Comparison of ENCODE assay signal across 1 cellular context in the genomic region with DNA sequence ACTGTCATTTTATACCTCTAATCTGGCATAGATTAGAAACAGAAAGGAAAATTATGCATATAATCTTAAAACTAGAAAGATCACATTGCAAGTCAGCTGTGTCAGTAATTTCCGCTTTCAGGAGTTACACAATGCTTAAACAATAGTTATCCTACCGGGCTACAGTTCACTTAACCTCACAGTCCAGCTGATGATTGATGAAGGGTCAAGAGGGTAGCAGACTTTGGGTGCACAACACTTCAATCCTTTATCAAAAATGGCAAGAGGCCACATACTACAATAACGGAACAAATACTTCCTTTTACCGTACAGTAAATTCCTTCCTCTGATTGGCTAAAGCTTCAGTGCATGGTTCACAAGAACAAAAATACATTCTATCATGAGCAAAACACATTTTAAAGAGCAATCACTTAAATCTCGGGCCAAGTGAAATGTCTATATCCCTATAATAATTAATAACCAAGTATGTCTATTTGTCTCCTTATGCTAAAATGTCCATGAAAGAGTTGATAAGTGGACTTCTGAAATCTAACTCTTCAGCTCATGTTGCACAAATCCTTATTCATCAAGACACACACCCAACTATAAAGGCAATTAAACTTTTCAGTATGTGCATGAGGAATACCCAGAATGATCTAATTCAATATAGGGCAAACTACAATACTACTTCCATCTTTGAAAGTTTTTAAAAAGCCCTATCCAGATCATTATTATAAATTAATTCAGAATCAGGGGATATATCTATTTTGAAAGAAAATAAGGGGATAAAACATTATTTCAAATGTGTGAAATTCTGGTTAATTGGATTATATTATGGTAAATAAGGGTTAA.
TF ChIP-seq lines count a peak whose summit lies in the region.

No MANE protein-coding gene starts in this region.

TF ChIP-seq in HepG2, 621 proteins besides CTCF, POLR2A, EP300 and RAD21 (continued from another document and continues in another):
- no peak for TF ChIP-seq ZNF672 (CRISPR knock-in tag; IDR thresholded peaks at IDR 0.05)
- TF ChIP-seq, protein P1, sequence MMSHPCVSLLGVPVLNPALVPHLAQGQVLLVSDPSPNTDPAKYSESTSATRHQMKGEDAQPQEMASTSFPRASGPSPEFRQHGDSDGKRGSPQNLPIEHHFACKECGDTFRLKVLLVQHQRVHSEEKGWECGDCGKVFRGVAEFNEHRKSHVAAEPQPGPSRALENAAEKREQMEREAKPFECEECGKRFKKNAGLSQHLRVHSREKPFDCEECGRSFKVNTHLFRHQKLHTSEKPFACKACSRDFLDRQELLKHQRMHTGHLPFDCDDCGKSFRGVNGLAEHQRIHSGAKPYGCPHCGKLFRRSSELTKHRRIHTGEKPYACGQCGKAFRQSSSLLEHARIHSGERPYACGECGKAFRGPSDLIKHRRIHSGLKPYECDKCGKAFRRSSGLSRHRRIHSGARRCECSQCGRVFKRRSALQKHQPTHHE (CRISPR knock-in tag; IDR thresholded peaks at IDR 0.05; ENCODE audit: borderline replicate concordance): no peak
- no peak for TF ChIP-seq FLYWCH1 (CRISPR knock-in tag; IDR thresholded peaks at IDR 0.05)
- TF ChIP-seq NFE2L2 (IDR thresholded peaks at IDR 0.05; ENCODE audit: low read length): no peak
- TF ChIP-seq ZNF44 (CRISPR knock-in tag; IDR thresholded peaks at IDR 0.05): no peak
- TF ChIP-seq PHF20 (CRISPR knock-in tag; IDR thresholded peaks at IDR 0.05): no peak
- no peak for TF ChIP-seq NR3C1 (CRISPR knock-in tag; IDR thresholded peaks at IDR 0.05)
- no peak for TF ChIP-seq MLLT10 (CRISPR knock-in tag; IDR thresholded peaks at IDR 0.05)
- TF ChIP-seq KLF9 (CRISPR knock-in tag; IDR thresholded peaks at IDR 0.05; ENCODE audit: low read depth): no peak
- TF ChIP-seq ZBTB1 (CRISPR knock-in tag; IDR thresholded peaks at IDR 0.05; ENCODE audit: borderline replicate concordance): no peak
- TF ChIP-seq ZNF343 (CRISPR knock-in tag; IDR thresholded peaks at IDR 0.05): no peak
- no peak for TF ChIP-seq ZBTB42 (CRISPR knock-in tag; IDR thresholded peaks at IDR 0.05)
- TF ChIP-seq ZNF256 (CRISPR knock-in tag; conservative IDR thresholded peaks at IDR 0.05): no peak
- no peak for TF ChIP-seq ZNF496 (CRISPR knock-in tag; IDR thresholded peaks at IDR 0.05; ENCODE audit: insufficient replicate concordance)
- no peak for TF ChIP-seq MAZ (IDR thresholded peaks at IDR 0.05; ENCODE audit: borderline replicate concordance, low read depth, low read length)
- no peak for TF ChIP-seq MAZ (CRISPR knock-in tag; IDR thresholded peaks at IDR 0.05; ENCODE audit: low read depth)
- TF ChIP-seq ZNF547 (CRISPR knock-in tag; IDR thresholded peaks at IDR 0.05): no peak
- no peak for TF ChIP-seq ZNF703 (CRISPR knock-in tag; IDR thresholded peaks at IDR 0.05; ENCODE audit: borderline replicate concordance)
- TF ChIP-seq ZNF577 (CRISPR knock-in tag; IDR thresholded peaks at IDR 0.05; ENCODE audit: borderline replicate concordance, low read depth): no peak
- TF ChIP-seq NFKB2 (CRISPR knock-in tag; IDR thresholded peaks at IDR 0.05; ENCODE audit: borderline replicate concordance): no peak
- TF ChIP-seq ZBTB3 (CRISPR knock-in tag; IDR thresholded peaks at IDR 0.05; ENCODE audit: borderline replicate concordance, low read depth): no peak
- TF ChIP-seq SNAI1 (CRISPR knock-in tag; IDR thresholded peaks at IDR 0.05; ENCODE audit: borderline replicate concordance): no peak
- no peak; the same call in 1 of the 2 replicates for TF ChIP-seq MBD4 (IDR thresholded peaks at IDR 0.05; ENCODE audit: borderline replicate concordance, low read length)
- peak; percentile 91 for TF ChIP-seq SIX4 (CRISPR knock-in tag; IDR thresholded peaks at IDR 0.05)
- TF ChIP-seq, protein P2, sequence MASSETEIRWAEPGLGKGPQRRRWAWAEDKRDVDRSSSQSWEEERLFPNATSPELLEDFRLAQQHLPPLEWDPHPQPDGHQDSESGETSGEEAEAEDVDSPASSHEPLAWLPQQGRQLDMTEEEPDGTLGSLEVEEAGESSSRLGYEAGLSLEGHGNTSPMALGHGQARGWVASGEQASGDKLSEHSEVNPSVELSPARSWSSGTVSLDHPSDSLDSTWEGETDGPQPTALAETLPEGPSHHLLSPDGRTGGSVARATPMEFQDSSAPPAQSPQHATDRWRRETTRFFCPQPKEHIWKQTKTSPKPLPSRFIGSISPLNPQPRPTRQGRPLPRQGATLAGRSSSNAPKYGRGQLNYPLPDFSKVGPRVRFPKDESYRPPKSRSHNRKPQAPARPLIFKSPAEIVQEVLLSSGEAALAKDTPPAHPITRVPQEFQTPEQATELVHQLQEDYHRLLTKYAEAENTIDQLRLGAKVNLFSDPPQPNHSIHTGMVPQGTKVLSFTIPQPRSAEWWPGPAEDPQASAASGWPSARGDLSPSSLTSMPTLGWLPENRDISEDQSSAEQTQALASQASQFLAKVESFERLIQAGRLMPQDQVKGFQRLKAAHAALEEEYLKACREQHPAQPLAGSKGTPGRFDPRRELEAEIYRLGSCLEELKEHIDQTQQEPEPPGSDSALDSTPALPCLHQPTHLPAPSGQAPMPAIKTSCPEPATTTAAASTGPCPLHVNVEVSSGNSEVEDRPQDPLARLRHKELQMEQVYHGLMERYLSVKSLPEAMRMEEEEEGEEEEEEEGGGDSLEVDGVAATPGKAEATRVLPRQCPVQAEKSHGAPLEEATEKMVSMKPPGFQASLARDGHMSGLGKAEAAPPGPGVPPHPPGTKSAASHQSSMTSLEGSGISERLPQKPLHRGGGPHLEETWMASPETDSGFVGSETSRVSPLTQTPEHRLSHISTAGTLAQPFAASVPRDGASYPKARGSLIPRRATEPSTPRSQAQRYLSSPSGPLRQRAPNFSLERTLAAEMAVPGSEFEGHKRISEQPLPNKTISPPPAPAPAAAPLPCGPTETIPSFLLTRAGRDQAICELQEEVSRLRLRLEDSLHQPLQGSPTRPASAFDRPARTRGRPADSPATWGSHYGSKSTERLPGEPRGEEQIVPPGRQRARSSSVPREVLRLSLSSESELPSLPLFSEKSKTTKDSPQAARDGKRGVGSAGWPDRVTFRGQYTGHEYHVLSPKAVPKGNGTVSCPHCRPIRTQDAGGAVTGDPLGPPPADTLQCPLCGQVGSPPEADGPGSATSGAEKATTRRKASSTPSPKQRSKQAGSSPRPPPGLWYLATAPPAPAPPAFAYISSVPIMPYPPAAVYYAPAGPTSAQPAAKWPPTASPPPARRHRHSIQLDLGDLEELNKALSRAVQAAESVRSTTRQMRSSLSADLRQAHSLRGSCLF (CRISPR knock-in tag; IDR thresholded peaks at IDR 0.05; ENCODE audit: borderline replicate concordance): no peak
- TF ChIP-seq ZNF350 (CRISPR knock-in tag; IDR thresholded peaks at IDR 0.05; ENCODE audit: borderline replicate concordance, low read depth): no peak
- no peak for TF ChIP-seq NFE2L1 (CRISPR knock-in tag; IDR thresholded peaks at IDR 0.05; ENCODE audit: borderline replicate concordance)
- TF ChIP-seq SRSF9 (IDR thresholded peaks at IDR 0.05; ENCODE audit: borderline replicate concordance, insufficient read depth, low read depth, low read length, poor library complexity, severe bottlenecking): no peak
- peak; percentile 97 for TF ChIP-seq ERF (CRISPR knock-in tag; IDR thresholded peaks at IDR 0.05)
- no peak for TF ChIP-seq ZNF207 (IDR thresholded peaks at IDR 0.05; ENCODE audit: borderline replicate concordance)
- no peak for TF ChIP-seq RFXANK (CRISPR knock-in tag; IDR thresholded peaks at IDR 0.05)
- TF ChIP-seq RARG (CRISPR knock-in tag; IDR thresholded peaks at IDR 0.05; ENCODE audit: low read depth): 0 out of 2 replicates have a peak, but pooled peaks have one; percentile 55
- no peak for TF ChIP-seq YY1 (IDR thresholded peaks at IDR 0.05; ENCODE audit: insufficient read depth, insufficient replicate concordance, low read depth, low read length)
- TF ChIP-seq TEAD2 (CRISPR knock-in tag; IDR thresholded peaks at IDR 0.05): no peak
- TF ChIP-seq, protein P3, sequence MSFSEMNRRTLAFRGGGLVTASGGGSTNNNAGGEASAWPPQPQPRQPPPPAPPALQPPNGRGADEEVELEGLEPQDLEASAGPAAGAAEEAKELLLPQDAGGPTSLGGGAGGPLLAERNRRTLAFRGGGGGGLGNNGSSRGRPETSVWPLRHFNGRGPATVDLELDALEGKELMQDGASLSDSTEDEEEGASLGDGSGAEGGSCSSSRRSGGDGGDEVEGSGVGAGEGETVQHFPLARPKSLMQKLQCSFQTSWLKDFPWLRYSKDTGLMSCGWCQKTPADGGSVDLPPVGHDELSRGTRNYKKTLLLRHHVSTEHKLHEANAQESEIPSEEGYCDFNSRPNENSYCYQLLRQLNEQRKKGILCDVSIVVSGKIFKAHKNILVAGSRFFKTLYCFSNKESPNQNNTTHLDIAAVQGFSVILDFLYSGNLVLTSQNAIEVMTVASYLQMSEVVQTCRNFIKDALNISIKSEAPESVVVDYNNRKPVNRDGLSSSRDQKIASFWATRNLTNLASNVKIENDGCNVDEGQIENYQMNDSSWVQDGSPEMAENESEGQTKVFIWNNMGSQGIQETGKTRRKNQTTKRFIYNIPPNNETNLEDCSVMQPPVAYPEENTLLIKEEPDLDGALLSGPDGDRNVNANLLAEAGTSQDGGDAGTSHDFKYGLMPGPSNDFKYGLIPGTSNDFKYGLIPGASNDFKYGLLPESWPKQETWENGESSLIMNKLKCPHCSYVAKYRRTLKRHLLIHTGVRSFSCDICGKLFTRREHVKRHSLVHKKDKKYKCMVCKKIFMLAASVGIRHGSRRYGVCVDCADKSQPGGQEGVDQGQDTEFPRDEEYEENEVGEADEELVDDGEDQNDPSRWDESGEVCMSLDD (CRISPR knock-in tag; IDR thresholded peaks at IDR 0.05; ENCODE audit: borderline replicate concordance): no peak
- TF ChIP-seq, protein P4, sequence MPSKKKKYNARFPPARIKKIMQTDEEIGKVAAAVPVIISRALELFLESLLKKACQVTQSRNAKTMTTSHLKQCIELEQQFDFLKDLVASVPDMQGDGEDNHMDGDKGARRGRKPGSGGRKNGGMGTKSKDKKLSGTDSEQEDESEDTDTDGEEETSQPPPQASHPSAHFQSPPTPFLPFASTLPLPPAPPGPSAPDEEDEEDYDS (CRISPR knock-in tag; IDR thresholded peaks at IDR 0.05): peak; percentile 31; the same call in 1 of the 2 replicates
- TF ChIP-seq ZNF251 (CRISPR knock-in tag; IDR thresholded peaks at IDR 0.05): no peak
- TF ChIP-seq, protein P5, sequence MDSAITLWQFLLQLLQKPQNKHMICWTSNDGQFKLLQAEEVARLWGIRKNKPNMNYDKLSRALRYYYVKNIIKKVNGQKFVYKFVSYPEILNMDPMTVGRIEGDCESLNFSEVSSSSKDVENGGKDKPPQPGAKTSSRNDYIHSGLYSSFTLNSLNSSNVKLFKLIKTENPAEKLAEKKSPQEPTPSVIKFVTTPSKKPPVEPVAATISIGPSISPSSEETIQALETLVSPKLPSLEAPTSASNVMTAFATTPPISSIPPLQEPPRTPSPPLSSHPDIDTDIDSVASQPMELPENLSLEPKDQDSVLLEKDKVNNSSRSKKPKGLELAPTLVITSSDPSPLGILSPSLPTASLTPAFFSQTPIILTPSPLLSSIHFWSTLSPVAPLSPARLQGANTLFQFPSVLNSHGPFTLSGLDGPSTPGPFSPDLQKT (CRISPR knock-in tag; IDR thresholded peaks at IDR 0.05; ENCODE audit: borderline replicate concordance): no peak
- TF ChIP-seq ZNF777 (CRISPR knock-in tag; IDR thresholded peaks at IDR 0.05): no peak
- no peak for TF ChIP-seq AHR (CRISPR knock-in tag; IDR thresholded peaks at IDR 0.05)
- peak; percentile 45; the same call in 1 of the 2 replicates for TF ChIP-seq SP5 (CRISPR knock-in tag; IDR thresholded peaks at IDR 0.05; ENCODE audit: borderline replicate concordance, low read depth)
- TF ChIP-seq TOPORS (CRISPR knock-in tag; IDR thresholded peaks at IDR 0.05): 0 out of 2 replicates have a peak, but pooled peaks have one; percentile 36
- TF ChIP-seq, protein P6, sequence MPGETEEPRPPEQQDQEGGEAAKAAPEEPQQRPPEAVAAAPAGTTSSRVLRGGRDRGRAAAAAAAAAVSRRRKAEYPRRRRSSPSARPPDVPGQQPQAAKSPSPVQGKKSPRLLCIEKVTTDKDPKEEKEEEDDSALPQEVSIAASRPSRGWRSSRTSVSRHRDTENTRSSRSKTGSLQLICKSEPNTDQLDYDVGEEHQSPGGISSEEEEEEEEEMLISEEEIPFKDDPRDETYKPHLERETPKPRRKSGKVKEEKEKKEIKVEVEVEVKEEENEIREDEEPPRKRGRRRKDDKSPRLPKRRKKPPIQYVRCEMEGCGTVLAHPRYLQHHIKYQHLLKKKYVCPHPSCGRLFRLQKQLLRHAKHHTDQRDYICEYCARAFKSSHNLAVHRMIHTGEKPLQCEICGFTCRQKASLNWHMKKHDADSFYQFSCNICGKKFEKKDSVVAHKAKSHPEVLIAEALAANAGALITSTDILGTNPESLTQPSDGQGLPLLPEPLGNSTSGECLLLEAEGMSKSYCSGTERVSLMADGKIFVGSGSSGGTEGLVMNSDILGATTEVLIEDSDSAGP (CRISPR knock-in tag; IDR thresholded peaks at IDR 0.05; ENCODE audit: borderline replicate concordance): no peak; the same call in 1 of the 2 replicates
- TF ChIP-seq FOXK2 (IDR thresholded peaks at IDR 0.05): no peak
- TF ChIP-seq DR1 (CRISPR knock-in tag; IDR thresholded peaks at IDR 0.05): no peak
- TF ChIP-seq TGIF2 (CRISPR knock-in tag; IDR thresholded peaks at IDR 0.05): peak; percentile 92; the same call in 1 of the 2 replicates
- TF ChIP-seq MYC (CRISPR knock-in tag; IDR thresholded peaks at IDR 0.05; ENCODE audit: borderline replicate concordance): no peak
- TF ChIP-seq REXO4 (CRISPR knock-in tag; IDR thresholded peaks at IDR 0.05; ENCODE audit: borderline replicate concordance): no peak
- TF ChIP-seq, protein P7, sequence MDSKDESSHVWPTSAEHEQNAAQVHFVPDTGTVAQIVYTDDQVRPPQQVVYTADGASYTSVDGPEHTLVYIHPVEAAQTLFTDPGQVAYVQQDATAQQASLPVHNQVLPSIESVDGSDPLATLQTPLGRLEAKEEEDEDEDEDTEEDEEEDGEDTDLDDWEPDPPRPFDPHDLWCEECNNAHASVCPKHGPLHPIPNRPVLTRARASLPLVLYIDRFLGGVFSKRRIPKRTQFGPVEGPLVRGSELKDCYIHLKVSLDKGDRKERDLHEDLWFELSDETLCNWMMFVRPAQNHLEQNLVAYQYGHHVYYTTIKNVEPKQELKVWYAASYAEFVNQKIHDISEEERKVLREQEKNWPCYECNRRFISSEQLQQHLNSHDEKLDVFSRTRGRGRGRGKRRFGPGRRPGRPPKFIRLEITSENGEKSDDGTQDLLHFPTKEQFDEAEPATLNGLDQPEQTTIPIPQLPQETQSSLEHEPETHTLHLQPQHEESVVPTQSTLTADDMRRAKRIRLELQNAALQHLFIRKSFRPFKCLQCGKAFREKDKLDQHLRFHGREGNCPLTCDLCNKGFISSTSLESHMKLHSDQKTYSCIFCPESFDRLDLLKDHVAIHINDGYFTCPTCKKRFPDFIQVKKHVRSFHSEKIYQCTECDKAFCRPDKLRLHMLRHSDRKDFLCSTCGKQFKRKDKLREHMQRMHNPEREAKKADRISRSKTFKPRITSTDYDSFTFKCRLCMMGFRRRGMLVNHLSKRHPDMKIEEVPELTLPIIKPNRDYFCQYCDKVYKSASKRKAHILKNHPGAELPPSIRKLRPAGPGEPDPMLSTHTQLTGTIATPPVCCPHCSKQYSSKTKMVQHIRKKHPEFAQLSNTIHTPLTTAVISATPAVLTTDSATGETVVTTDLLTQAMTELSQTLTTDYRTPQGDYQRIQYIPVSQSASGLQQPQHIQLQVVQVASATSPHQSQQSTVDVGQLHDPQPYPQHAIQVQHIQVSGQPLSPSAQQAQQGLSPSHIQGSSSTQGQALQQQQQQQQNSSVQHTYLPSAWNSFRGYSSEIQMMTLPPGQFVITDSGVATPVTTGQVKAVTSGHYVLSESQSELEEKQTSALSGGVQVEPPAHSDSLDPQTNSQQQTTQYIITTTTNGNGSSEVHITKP (CRISPR knock-in tag; IDR thresholded peaks at IDR 0.05; ENCODE audit: low read depth): no peak
- peak; percentile 100 for TF ChIP-seq RARA (CRISPR knock-in tag; IDR thresholded peaks at IDR 0.05)
- no peak for TF ChIP-seq ZNF674 (CRISPR knock-in tag; IDR thresholded peaks at IDR 0.05; ENCODE audit: low read depth)
- TF ChIP-seq SOX6 (IDR thresholded peaks at IDR 0.05): no peak
- peak; percentile 99 for TF ChIP-seq SOX6 (CRISPR knock-in tag; IDR thresholded peaks at IDR 0.05)
